ENCODE assay signal across 16 cellular contexts in genomic region chr4:2667428-2667827, GRCh38.
DNase-seq lines count a peak whose midpoint lies in the region; ATAC-seq, FAIRE-seq and TF ChIP-seq lines count a peak whose summit lies in the region.
"Had no signal": no experiment of that assay in that cellular context is flagged by ENCODE, and none has a peak within 500 bp of the region (broad histone marks: within the 10 kb centered on the region; RNA-seq: fewer than 3 reads in every experiment).

No MANE protein-coding gene starts in this region.

- ATAC-seq in HG03095 (IDR thresholded peaks at IDR 0.05; ENCODE audit: unreplicated experiment): no peak
- ATAC-seq: pancreas had no signal

- H3K4me1 Mint-ChIP-seq in T-helper 1 cell treated with Interleukin-12 subunit alpha and Interleukin-12 subunit beta and Interleukin-4 antibody, amounts not matched to agents 30 μg/mL and 1 μg/mL, for 36 hours (ENCODE audit: low read depth): peaks cover 27% of the 10 kb centered on the region
- H3K4me1 Mint-ChIP-seq in osteocyte (ENCODE audit: unreplicated experiment): peaks cover 51% of the 10 kb centered on the region

- H3K27ac Mint-ChIP-seq in T-helper 1 cell treated with Interleukin-12 subunit alpha and Interleukin-12 subunit beta and Interleukin-4 antibody, amounts not matched to agents 30 μg/mL and 1 μg/mL, for 36 hours: peak overlapping the region; percentile 79
- peak overlapping the region; percentile 72 for H3K27ac Mint-ChIP-seq in osteocyte (ENCODE audit: unreplicated experiment)

- DNase-seq in T-helper 1 cell: no peak
- DNase-seq in OCI-M1 (lab: John Stamatoyannopoulos, UW): peak; percentile 63
- DNase-seq in osteocyte (ENCODE audit: extremely low spot score, unreplicated experiment): no peak
- no peak for DNase-seq in NCI-H526 (lab: John Stamatoyannopoulos, UW)
- no peak for DNase-seq in GM20000 (ENCODE audit: low spot score)
- DNase-seq: DMS79; hippocampal formation; KG1; NCI-H82; pancreas; Right ventricle myocardium superior; stimulated activated CD4-positive, alpha-beta T cell treated with anti-CD3 and anti-CD28 coated beads, Interleukin-15, amount 100 ng/mL, for 24 hours; trophoblast cell had no signal

- H3K9me3 Mint-ChIP-seq in T-helper 1 cell treated with Interleukin-12 subunit alpha and Interleukin-12 subunit beta and Interleukin-4 antibody, amounts not matched to agents 30 μg/mL and 1 μg/mL, for 36 hours: no peaks in the 10 kb centered on the region
- H3K9me3 Mint-ChIP-seq in osteocyte (ENCODE audit: unreplicated experiment): no peaks in the 10 kb centered on the region

- H3K27me3 Mint-ChIP-seq in T-helper 1 cell treated with Interleukin-12 subunit alpha and Interleukin-12 subunit beta and Interleukin-4 antibody, amounts not matched to agents 30 μg/mL and 1 μg/mL, for 36 hours (ENCODE audit: low read depth): no peaks in the 10 kb centered on the region
- H3K27me3 Mint-ChIP-seq in osteocyte (ENCODE audit: unreplicated experiment): no peaks in the 10 kb centered on the region

- TF ChIP-seq CTCF in osteocyte (IDR thresholded peaks at IDR 0.05): no peak
- TF ChIP-seq CTCF in GM20000 (IDR thresholded peaks at IDR 0.05; ENCODE audit: extremely low read depth, missing control alignments): no peak

- peaks cover 41% of the 10 kb centered on the region for H3K36me3 Mint-ChIP-seq in T-helper 1 cell treated with Interleukin-12 subunit alpha and Interleukin-12 subunit beta and Interleukin-4 antibody, amounts not matched to agents 30 μg/mL and 1 μg/mL, for 36 hours (ENCODE audit: low read depth)
- H3K36me3 Mint-ChIP-seq in osteocyte (ENCODE audit: unreplicated experiment): peaks cover 29% of the 10 kb centered on the region

- peak overlapping the region; percentile 75 for H3K4me3 Mint-ChIP-seq in T-helper 1 cell treated with Interleukin-12 subunit alpha and Interleukin-12 subunit beta and Interleukin-4 antibody, amounts not matched to agents 30 μg/mL and 1 μg/mL, for 36 hours
- peak overlapping the region; percentile 7 for H3K4me3 Mint-ChIP-seq in osteocyte (ENCODE audit: unreplicated experiment)

- FAIRE-seq in colon (lab: Jason Lieb, UNC): peak; percentile 58
- FAIRE-seq: pancreas had no signal
